9 cellular contexts compared by ENCODE assay signal in genomic region chr4:71026086-71026485, GRCh38. TPM values are rescaled to one million over a fixed set of nuclear protein-coding genes. Genes with fewer than 3 reads are reported as not detected.
DNase-seq lines count a peak whose midpoint lies in the region; ATAC-seq lines count a peak whose summit lies in the region.
"Had no signal": no experiment of that assay in that cellular context is flagged by ENCODE, and none has a peak within 500 bp of the region (broad histone marks: within the 10 kb centered on the region; RNA-seq: fewer than 3 reads in every experiment).

No MANE protein-coding gene starts in this region.

- intact Hi-C loops in naive thymus-derived CD4-positive, alpha-beta T cell (cut with micrococcal nuclease) = no loop called here

- H3K36me3 Mint-ChIP-seq in naive thymus-derived CD4-positive, alpha-beta T cell = peaks cover 3 to 44% (median 22%) of the 10 kb centered on the region in 5 donors

- in situ Hi-C loops in ACHN (cut with HindIII; ENCODE audit: low pct_ligation_motif_present, low pct_unique_long_range_greater_than_20kb, low sequenced_read_pairs) = no loop called here
- in situ Hi-C loops in HAP-1 (cut with MboI; ENCODE audit: low sequenced_read_pairs) = no loop called here

- no peak overlapping the region for H3K4me3 ChIP-seq in HAP-1
- peak overlapping the region; percentile 40 for H3K4me3 ChIP-seq in adipocyte (ENCODE audit: low read length)
- no peak overlapping the region for H3K4me3 ChIP-seq in H7 (ENCODE audit: insufficient read depth, low read depth, low read length)
- H3K4me3 ChIP-seq in naive thymus-derived CD4-positive, alpha-beta T cell (ENCODE audit: low read length) = no peak overlapping the region
- H3K4me3 ChIP-seq: vagina had no signal

- peaks cover 0 to 24% (median 7%) of the 10 kb centered on the region in 7 donors for H3K4me1 Mint-ChIP-seq in naive thymus-derived CD4-positive, alpha-beta T cell

- no peaks in the 10 kb centered on the region for H3K9me3 Mint-ChIP-seq in naive thymus-derived CD4-positive, alpha-beta T cell

- H3K36me3 ChIP-seq in HAP-1 (replicated peaks) (peaks cover 11% of the 10 kb centered on the region), adipocyte (ENCODE audit: control insufficient read depth, insufficient read depth, low read length, severe bottlenecking) (no peaks in the 10 kb centered on the region), H7 (replicated peaks; ENCODE audit: control insufficient read depth, insufficient read depth, low read length) (no peaks in the 10 kb centered on the region; the same call in 1 of the 2 replicates)
- peaks cover 0 to 27% (median 5%) of the 10 kb centered on the region in 3 experiments for H3K36me3 ChIP-seq in naive thymus-derived CD4-positive, alpha-beta T cell (ENCODE audit: control insufficient read depth in 2 of 3, insufficient read depth in 3 of 3, low read length in 3 of 3)

- DNase-seq in ACHN (peak; percentile 83), HAP-1 (ENCODE audit: low spot score in 2 of 2) (peak; percentile 38 to 65), adipocyte (ENCODE audit: low read depth) (peak; percentile 80), hepatic stellate cell (ENCODE audit: low spot score) (peak; percentile 62), SIG-M5 (lab: John Stamatoyannopoulos, UW) (no peak), H7 (no peak)
- no peak for DNase-seq in naive thymus-derived CD4-positive, alpha-beta T cell

- peak overlapping the region in 1 of 9 donors; percentile 5 for H3K27ac Mint-ChIP-seq in naive thymus-derived CD4-positive, alpha-beta T cell

- CTCF ChIA-PET in naive thymus-derived CD4-positive, alpha-beta T cell (lab: Charles Lee) = no interaction called here

- no peaks in the 10 kb centered on the region for H3K9me3 ChIP-seq in HAP-1
- H3K9me3 ChIP-seq in adipocyte (ENCODE audit: control insufficient read depth, low read length) = no peaks in the 10 kb centered on the region
- H3K9me3 ChIP-seq in naive thymus-derived CD4-positive, alpha-beta T cell (ENCODE audit: control insufficient read depth in 2 of 3, low read length in 3 of 3) = no peaks in the 10 kb centered on the region
- H3K9me3 ChIP-seq: vagina had no signal

- H3K4me3 Mint-ChIP-seq in naive thymus-derived CD4-positive, alpha-beta T cell = no peak overlapping the region

- no peaks in the 10 kb centered on the region for H3K27me3 Mint-ChIP-seq in naive thymus-derived CD4-positive, alpha-beta T cell

- no peak for ATAC-seq in naive thymus-derived CD4-positive, alpha-beta T cell
- no peak for ATAC-seq in GM21381 (IDR thresholded peaks at IDR 0.05; ENCODE audit: unreplicated experiment)

- POLR2A ChIA-PET in naive thymus-derived CD4-positive, alpha-beta T cell (lab: Charles Lee) = no interaction called here

- H3K27ac ChIP-seq in naive thymus-derived CD4-positive, alpha-beta T cell (ENCODE audit: low read depth, low read length) = no peak overlapping the region
- H3K27ac ChIP-seq: vagina had no signal

- H3K27me3 ChIP-seq in HAP-1 (ENCODE audit: low read depth) (no peaks in the 10 kb centered on the region), adipocyte (replicated peaks; ENCODE audit: control insufficient read depth, insufficient read depth, low read length) (no peaks in the 10 kb centered on the region), H7 (ENCODE audit: control insufficient read depth, insufficient read depth, low read length) (no peaks in the 10 kb centered on the region)
- H3K27me3 ChIP-seq in naive thymus-derived CD4-positive, alpha-beta T cell (ENCODE audit: control insufficient read depth in 2 of 2, insufficient read depth in 2 of 2, low read length in 2 of 2) = no peaks in the 10 kb centered on the region
- H3K27me3 ChIP-seq: vagina had no signal

- no peak overlapping the region for H3K9ac ChIP-seq in adipocyte (ENCODE audit: low read length)

- H3K4me1 ChIP-seq in HAP-1 = peaks cover 10% of the 10 kb centered on the region
- H3K4me1 ChIP-seq in adipocyte (ENCODE audit: control insufficient read depth, insufficient read depth, low read length) = peaks cover 20% of the 10 kb centered on the region
- no peaks in the 10 kb centered on the region for H3K4me1 ChIP-seq in naive thymus-derived CD4-positive, alpha-beta T cell (ENCODE audit: control insufficient read depth in 2 of 2, insufficient read depth in 2 of 2, low read length in 2 of 2)
- H3K4me1 ChIP-seq: vagina had no signal

RNA-seq across cellular contexts. Expression of gene DCK, which starts 32.6 kb away (rescaled TPM):
- total RNA-seq in H7 (2014; rRNA removed; shearing (Covaris generic)) = 26.5 and 31.7 TPM in 2 replicates
- total RNA-seq in naive thymus-derived CD4-positive, alpha-beta T cell = 10 to 100 TPM; 19.8 to 72.8 (median 47.7) TPM
- 10 to 100 TPM; 60.5 to 86.1 TPM for polyA plus RNA-seq in naive thymus-derived CD4-positive, alpha-beta T cell

Comparison
In these comparisons a context has a peak if more than half of its experiments do, and no peak if none do; other contexts are left out.
1. DNase-seq: peak in ACHN (single experiment), HAP-1 (2 of 2), adipocyte (single experiment) and hepatic stellate cell (single experiment); none in SIG-M5 (single experiment), H7 (single experiment) and naive thymus-derived CD4-positive, alpha-beta T cell (0 of 9).